8 cellular contexts compared by ENCODE assay signal in the genomic region with DNA sequence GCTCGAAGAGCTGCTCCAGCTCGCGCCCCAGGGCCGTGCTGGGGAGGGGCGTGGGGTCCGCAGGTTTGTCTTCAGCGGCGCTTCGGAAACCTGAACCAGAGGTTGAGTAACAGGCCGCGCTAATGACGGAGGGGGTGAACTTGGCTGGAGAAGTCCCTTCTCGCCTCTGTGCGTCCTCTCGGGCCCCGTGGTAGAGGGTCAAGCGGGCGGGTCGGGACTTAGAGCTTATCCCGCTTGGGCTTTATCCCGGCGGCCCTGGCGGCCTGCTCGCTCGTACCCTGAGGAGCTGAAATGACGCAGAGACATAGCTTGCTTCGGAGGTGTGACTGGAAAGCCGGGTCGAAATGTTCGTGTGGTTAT. TPM values are rescaled to one million over a fixed set of nuclear protein-coding genes. Genes with fewer than 3 reads are reported as not detected.
DNase-seq lines count a peak whose midpoint lies in the region; ATAC-seq and TF ChIP-seq lines count a peak whose summit lies in the region.

No MANE protein-coding gene starts in this region.

- peak overlapping the region; percentile 94 to 96 (median 95) for H3K27ac ChIP-seq in esophagus muscularis mucosa (replicated peaks in 1 of 4)

- H3K9me3 ChIP-seq in Caco-2 (no peaks in the 10 kb centered on the region), esophagus muscularis mucosa (no peaks in the 10 kb centered on the region)

- H3K36me3 Mint-ChIP-seq in Caco-2 (ENCODE audit: insufficient read depth, unreplicated experiment) (peaks cover 26% of the 10 kb centered on the region), nephron (ENCODE audit: low read depth) (peaks cover 9% of the 10 kb centered on the region), type B pancreatic cell (peaks cover 8% of the 10 kb centered on the region)
- peaks cover 42% of the 10 kb centered on the region for H3K36me3 Mint-ChIP-seq in activated CD8-positive, alpha-beta T cell treated with anti-CD3 and anti-CD28 coated beads for 36 hours (ENCODE audit: low read depth)

- H3K36me3 ChIP-seq in Caco-2 (ENCODE audit: control insufficient read depth, insufficient read depth, low read length) (no peaks in the 10 kb centered on the region), esophagus muscularis mucosa (no peaks in the 10 kb centered on the region)

- BruUV-seq in Caco-2 (replicated peaks; lab: Mats Ljungman, UMichigan): no TSS peak

- CTCF ChIA-PET in Caco-2 (lab: Charles Lee): interaction anchor here (0.6 kb wide), 1 partner anchor 74 kb away, joined by 3 read pairs; no protein-coding TSS in a partner anchor
- CTCF ChIA-PET in activated CD8-positive, alpha-beta T cell treated with anti-CD3 and anti-CD28 coated beads for 36 hours (lab: Charles Lee): interaction anchor here (1.2 to 1.4 kb wide), 2 partner anchors 9 to 164 kb away, joined by 3 to 4 read pairs; no protein-coding TSS in a partner anchor

- peak overlapping the region; percentile 83 for H3K4me3 ChIP-seq in Caco-2 (ENCODE audit: low read depth, low read length)
- H3K4me3 ChIP-seq in esophagus muscularis mucosa: peak overlapping the region; percentile 90 to 97 (median 94)

- H3K27me3 ChIP-seq in Caco-2 (replicated peaks; ENCODE audit: control insufficient read depth, insufficient read depth, low read length): no peaks in the 10 kb centered on the region
- no peaks in the 10 kb centered on the region for H3K27me3 ChIP-seq in esophagus muscularis mucosa

- peak; percentile 54 to 68 for DNase-seq in Caco-2
- DNase-seq in HuH-7 (ENCODE audit: low spot score): peak; percentile 40
- peak; percentile 53 for DNase-seq in activated CD8-positive, alpha-beta T cell treated with anti-CD3 and anti-CD28 coated beads for 36 hours
- DNase-seq in esophagus muscularis mucosa (ENCODE audit: extremely low spot score): peak; percentile 93
- DNase-seq in type B pancreatic cell (ENCODE audit: extremely low spot score, unreplicated experiment): no peak
- no peak for DNase-seq in NCI-H2107 (lab: John Stamatoyannopoulos, UW)

- peak; percentile 4 for ATAC-seq in GM21390 (IDR thresholded peaks at IDR 0.05; ENCODE audit: unreplicated experiment)
- ATAC-seq in activated CD8-positive, alpha-beta T cell treated with anti-CD3 and anti-CD28 coated beads for 36 hours: peak; percentile 21

- H3K27ac Mint-ChIP-seq in Caco-2 (ENCODE audit: unreplicated experiment) (peak overlapping the region; percentile 60), nephron (peak overlapping the region; percentile 85 to 94 (median 91)), type B pancreatic cell (peak overlapping the region; percentile 92)
- peak overlapping the region; percentile 97 for H3K27ac Mint-ChIP-seq in activated CD8-positive, alpha-beta T cell treated with anti-CD3 and anti-CD28 coated beads for 36 hours

- no peak for TF ChIP-seq EP300 in esophagus muscularis mucosa (IDR thresholded peaks at IDR 0.05)

- intact Hi-C loops in Caco-2 (cut with micrococcal nuclease; ENCODE audit: unreplicated experiment) (loop anchor here (5.0 kb wide), 1 partner anchor 170 kb away; no protein-coding TSS in a partner anchor), esophagus muscularis mucosa (cut with DNase I) (no loop called here)
- intact Hi-C loops in activated CD8-positive, alpha-beta T cell treated with anti-CD3 and anti-CD28 coated beads for 36 hours (cut with micrococcal nuclease): no loop called here

- H3K4me1 ChIP-seq in Caco-2: no peaks in the 10 kb centered on the region
- peaks cover 26 to 49% (median 38%) of the 10 kb centered on the region in 4 donors for H3K4me1 ChIP-seq in esophagus muscularis mucosa

- POLR2A ChIA-PET in Caco-2 (lab: Charles Lee): no interaction called here
- POLR2A ChIA-PET in activated CD8-positive, alpha-beta T cell treated with anti-CD3 and anti-CD28 coated beads for 36 hours (lab: Charles Lee): interaction anchor here (1.1 to 1.2 kb wide), 2 partner anchors 18 to 495 kb away, joined by 3 to 4 read pairs; no protein-coding TSS in a partner anchor

- no peak for TF ChIP-seq CTCF in Caco-2 (IDR thresholded peaks at IDR 0.05; ENCODE audit: insufficient read depth in 1 of 2, low read depth in 1 of 2, low read length in 1 of 2, severe bottlenecking in 1 of 2, unreplicated experiment in 1 of 2)
- TF ChIP-seq CTCF in activated CD8-positive, alpha-beta T cell treated with anti-CD3 and anti-CD28 coated beads for 36 hours (IDR thresholded peaks at IDR 0.05): no peak
- TF ChIP-seq CTCF in esophagus muscularis mucosa (IDR thresholded peaks at IDR 0.05): no peak
- no peak for TF ChIP-seq CTCF in nephron (IDR thresholded peaks at IDR 0.05; ENCODE audit: unreplicated experiment in 3 of 3)
- no peak for TF ChIP-seq CTCF in type B pancreatic cell (conservative IDR thresholded peaks at IDR 0.05)

- H3K9me3 Mint-ChIP-seq in Caco-2 (ENCODE audit: unreplicated experiment): no peaks in the 10 kb centered on the region
- H3K9me3 Mint-ChIP-seq in activated CD8-positive, alpha-beta T cell treated with anti-CD3 and anti-CD28 coated beads for 36 hours: peaks cover 4% of the 10 kb centered on the region
- no peaks in the 10 kb centered on the region for H3K9me3 Mint-ChIP-seq in nephron
- no peaks in the 10 kb centered on the region for H3K9me3 Mint-ChIP-seq in type B pancreatic cell

- WGBS in esophagus muscularis mucosa: 0% methylated on average over 7 of the region's 30 CpGs

- TF ChIP-seq POLR2A in esophagus muscularis mucosa (IDR thresholded peaks at IDR 0.05; ENCODE audit: low read depth): no peak

- H3K27me3 Mint-ChIP-seq in Caco-2 (ENCODE audit: insufficient read depth, unreplicated experiment) (no peaks in the 10 kb centered on the region), nephron (ENCODE audit: low read depth) (peaks cover 4% of the 10 kb centered on the region), type B pancreatic cell (no peaks in the 10 kb centered on the region)
- H3K27me3 Mint-ChIP-seq in activated CD8-positive, alpha-beta T cell treated with anti-CD3 and anti-CD28 coated beads for 36 hours: no peaks in the 10 kb centered on the region

- H3K4me1 Mint-ChIP-seq in Caco-2 (ENCODE audit: low read depth, unreplicated experiment): peaks cover 18% of the 10 kb centered on the region
- H3K4me1 Mint-ChIP-seq in activated CD8-positive, alpha-beta T cell treated with anti-CD3 and anti-CD28 coated beads for 36 hours (ENCODE audit: low read depth): peaks cover 51% of the 10 kb centered on the region
- peaks cover 31% of the 10 kb centered on the region for H3K4me1 Mint-ChIP-seq in nephron
- peaks cover 23% of the 10 kb centered on the region for H3K4me1 Mint-ChIP-seq in type B pancreatic cell (ENCODE audit: unreplicated experiment)

- peak overlapping the region; percentile 85 for H3K4me3 Mint-ChIP-seq in Caco-2 (ENCODE audit: unreplicated experiment)
- H3K4me3 Mint-ChIP-seq in activated CD8-positive, alpha-beta T cell treated with anti-CD3 and anti-CD28 coated beads for 36 hours: peak overlapping the region; percentile 83
- H3K4me3 Mint-ChIP-seq in nephron: peak overlapping the region; percentile 91 to 93 (median 91)
- peak overlapping the region; percentile 91 for H3K4me3 Mint-ChIP-seq in type B pancreatic cell

RNA-seq across cellular contexts. Expression of a gene that starts 0.5 kb away (rescaled TPM):
- total RNA-seq in Caco-2 (2022) (34.2 and 36.5 TPM in 2 replicates), esophagus muscularis mucosa (10 to 100 TPM; 14.1 to 23.7 (median 19.8) TPM), type B pancreatic cell (ENCODE audit: low replicate concordance) (40.8 and 41.4 TPM in 2 replicates)
- 10 to 100 TPM; 76.4 to 84.4 TPM for total RNA-seq in activated CD8-positive, alpha-beta T cell treated with anti-CD3 and anti-CD28 coated beads for 36 hours

RNA-seq across cellular contexts. Expression of a gene that starts 0.6 kb away (rescaled TPM):
- total RNA-seq in Caco-2 (2022) (17.1 and 17.4 TPM in 2 replicates), esophagus muscularis mucosa (10 to 100 TPM; 10.4 to 22.4 (median 17.4) TPM), type B pancreatic cell (ENCODE audit: low replicate concordance) (16.4 and 16.9 TPM in 2 replicates)
- 10 to 100 TPM; 57.7 to 64.2 TPM for total RNA-seq in activated CD8-positive, alpha-beta T cell treated with anti-CD3 and anti-CD28 coated beads for 36 hours

Comparison
In these comparisons a context has a peak if more than half of its experiments do, and no peak if none do; other contexts are left out.
1. DNase-seq: peak in Caco-2 (2 of 2), HuH-7 (single experiment), activated CD8-positive, alpha-beta T cell treated with anti-CD3 and anti-CD28 coated beads for 36 hours (single experiment) and esophagus muscularis mucosa (single experiment); none in type B pancreatic cell (single experiment) and NCI-H2107 (single experiment).
2. Peak in every context shown above with its lines, with median percentiles within 50 percentile points of each other: H3K27ac Mint-ChIP-seq and H3K4me3 Mint-ChIP-seq.